8 cellular contexts compared by ENCODE assay signal in the genomic region with DNA sequence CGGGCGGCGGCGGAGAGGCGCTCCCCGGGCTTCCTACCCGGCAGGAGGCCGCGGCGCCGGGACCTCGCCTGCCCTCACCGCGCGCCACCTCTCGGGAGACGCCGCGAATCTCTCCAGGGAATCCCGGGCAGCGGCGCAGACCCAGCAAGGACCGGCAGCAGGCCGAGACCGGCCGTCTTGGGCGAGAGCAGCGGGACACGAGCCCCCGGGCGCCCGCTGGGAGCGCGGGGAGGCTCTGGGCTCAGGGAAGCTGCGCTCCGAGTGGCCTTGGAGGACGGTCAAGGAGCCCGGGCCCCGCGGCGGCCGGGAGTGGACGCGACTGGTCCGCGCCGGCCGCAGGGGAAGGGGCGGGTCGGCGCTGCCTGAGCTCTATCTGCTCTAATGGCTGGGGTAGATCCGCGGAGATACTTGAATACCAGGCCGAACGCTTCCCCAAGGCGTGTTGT. TPM values are rescaled to one million over a fixed set of nuclear protein-coding genes. Genes with fewer than 3 reads are reported as not detected.
A peak's percentile ranks its signal among the peaks of the same experiment; 100 is the strongest.
DNase-seq lines count a peak whose midpoint lies in the region; ATAC-seq, FAIRE-seq and TF ChIP-seq lines count a peak whose summit lies in the region.

No MANE protein-coding gene starts in this region.

- H3K9me3 ChIP-seq in kidney (ENCODE audit: control insufficient read depth in 1 of 2, low read length in 2 of 2) (peaks cover 0 to 3% of the 10 kb centered on the region in 2 donors), suprapubic skin (no peaks in the 10 kb centered on the region)

- H3K36me3 ChIP-seq in kidney (ENCODE audit: control insufficient read depth in 1 of 2, insufficient read depth in 2 of 2, low read length in 2 of 2): no peaks in the 10 kb centered on the region
- H3K36me3 ChIP-seq in suprapubic skin: no peaks in the 10 kb centered on the region

- peaks cover 83% of the 10 kb centered on the region for H3K27me3 ChIP-seq in suprapubic skin

- H3K4me3 Mint-ChIP-seq in activated naive CD8-positive, alpha-beta T cell treated with anti-CD3 and anti-CD28 coated beads, Interleukin-2, amount 50 U/mL, for 24 hours: peak overlapping the region; percentile 65

- no peak for TF ChIP-seq EP300 in suprapubic skin (IDR thresholded peaks at IDR 0.05)

- TF ChIP-seq CTCF in kidney (IDR thresholded peaks at IDR 0.05; ENCODE audit: borderline replicate concordance, extremely low read depth, insufficient read depth) (no peak), suprapubic skin (IDR thresholded peaks at IDR 0.05) (no peak)

- peaks cover 17% of the 10 kb centered on the region for H3K4me1 Mint-ChIP-seq in activated naive CD8-positive, alpha-beta T cell treated with anti-CD3 and anti-CD28 coated beads, Interleukin-2, amount 50 U/mL, for 24 hours

- peak overlapping the region; percentile 52 to 57 for H3K4me3 ChIP-seq in kidney (ENCODE audit: low read length in 2 of 2)
- peak overlapping the region; percentile 55 for H3K4me3 ChIP-seq in suprapubic skin

- no peaks in the 10 kb centered on the region for H3K36me3 Mint-ChIP-seq in activated naive CD8-positive, alpha-beta T cell treated with anti-CD3 and anti-CD28 coated beads, Interleukin-2, amount 50 U/mL, for 24 hours (ENCODE audit: low read depth)

- H3K27ac ChIP-seq in kidney (ENCODE audit: low read depth in 2 of 2, low read length in 2 of 2) (peak overlapping the region; percentile 78 to 86), suprapubic skin (no peak overlapping the region)

- H3K9ac ChIP-seq in kidney (ENCODE audit: low read length in 2 of 2): no peak overlapping the region

- TF ChIP-seq POLR2A in suprapubic skin (IDR thresholded peaks at IDR 0.05): no peak
- no peak for TF ChIP-seq POLR2A in GM12892 (IDR thresholded peaks at IDR 0.05; ENCODE audit: low read depth, low read length)

- peak; percentile 23 for ATAC-seq in HG03039 (IDR thresholded peaks at IDR 0.05; ENCODE audit: unreplicated experiment)
- peak; percentile 31 for ATAC-seq in activated naive CD8-positive, alpha-beta T cell treated with anti-CD3 and anti-CD28 coated beads, Interleukin-2, amount 50 U/mL, for 24 hours

- FAIRE-seq in kidney (lab: Jason Lieb, UNC) (no peak), GM12892 (lab: Jason Lieb, UNC) (no peak)

- H3K9me3 Mint-ChIP-seq in activated naive CD8-positive, alpha-beta T cell treated with anti-CD3 and anti-CD28 coated beads, Interleukin-2, amount 50 U/mL, for 24 hours: peaks cover 4% of the 10 kb centered on the region

- H3K27me3 Mint-ChIP-seq in activated naive CD8-positive, alpha-beta T cell treated with anti-CD3 and anti-CD28 coated beads, Interleukin-2, amount 50 U/mL, for 24 hours: peaks cover 71% of the 10 kb centered on the region

- DNase-seq in NCI-H82 (lab: John Stamatoyannopoulos, UW) (peak; percentile 22), NCI-H82 treated with DMSO at 0.1 percent for 48 hours (lab: John Stamatoyannopoulos, UW; ENCODE audit: unreplicated experiment) (no peak), kidney (no peak), suprapubic skin (ENCODE audit: low spot score in 2 of 2) (no peak), GM12892 (ENCODE audit: insufficient read length) (no peak), activated gamma-delta T cell treated with Interleukin-2 at 50 U/mL for 16 hours (no peak)
- no peak for DNase-seq in activated naive CD8-positive, alpha-beta T cell treated with anti-CD3 and anti-CD28 coated beads, Interleukin-2, amount 50 U/mL, for 24 hours

- no peak overlapping the region for H3K27ac Mint-ChIP-seq in activated naive CD8-positive, alpha-beta T cell treated with anti-CD3 and anti-CD28 coated beads, Interleukin-2, amount 50 U/mL, for 24 hours

- H3K4me1 ChIP-seq in kidney (ENCODE audit: control insufficient read depth in 1 of 2, insufficient read depth in 1 of 2, low read depth in 1 of 2, low read length in 2 of 2): no peaks in the 10 kb centered on the region
- H3K4me1 ChIP-seq in suprapubic skin: peaks cover 17% of the 10 kb centered on the region

- WGBS in suprapubic skin: 14% methylated on average over 10 of the region's 56 CpGs

- intact Hi-C loops in kidney (cut with DNase I): no loop called here

RNA-seq across cellular contexts. Expression of gene CDX2, which starts 14.7 kb away (rescaled TPM):
- total RNA-seq in kidney: not detected
- not detected for polyA plus RNA-seq in kidney (ENCODE audit: insufficient read depth, low read depth, low replicate concordance)
- not detected for total RNA-seq in suprapubic skin
- not detected for polyA plus RNA-seq in GM12892 (2012; ENCODE audit: missing spikeins)

RNA-seq across cellular contexts. Expression of gene URAD, which starts 34.1 kb away (rescaled TPM):
- total RNA-seq in kidney (not detected), suprapubic skin (not detected)
- polyA plus RNA-seq in kidney (ENCODE audit: insufficient read depth, low read depth, low replicate concordance): not detected
- not detected for polyA plus RNA-seq in GM12892 (2012; ENCODE audit: missing spikeins)

RNA-seq across cellular contexts. Expression of gene PDX1, which starts 34.6 kb away (rescaled TPM):
- not detected for total RNA-seq in kidney
- polyA plus RNA-seq in kidney (ENCODE audit: insufficient read depth, low read depth, low replicate concordance): not detected
- not detected for total RNA-seq in suprapubic skin
- 0.17 TPM for polyA plus RNA-seq in GM12892 (2012; ENCODE audit: missing spikeins)
